Comparison of ENCODE assay signal across 1 cellular context in genomic region chr6:3162565-3163247, GRCh38.
TF ChIP-seq lines count a peak whose summit lies in the region.

No MANE protein-coding gene starts in this region.

TF ChIP-seq in HepG2, 621 proteins besides CTCF, POLR2A, EP300 and RAD21 (continued from another document and continues in another):
- TF ChIP-seq HMGXB4 (CRISPR knock-in tag; IDR thresholded peaks at IDR 0.05; ENCODE audit: borderline replicate concordance in 1 of 2, low read depth in 1 of 2) (peak in 1 of 2 experiments; percentile 86; a peak in 2 of 4 replicates), ZNF720 (CRISPR knock-in tag; IDR thresholded peaks at IDR 0.05) (no peak), ZBTB42 (CRISPR knock-in tag; IDR thresholded peaks at IDR 0.05) (peak; percentile 86; the same call in 1 of the 2 replicates), ZNF546 (CRISPR knock-in tag; conservative IDR thresholded peaks at IDR 0.05) (peak; percentile 91), ZNF446 (CRISPR knock-in tag; IDR thresholded peaks at IDR 0.05) (peak; percentile 87), PAX8 (CRISPR knock-in tag; IDR thresholded peaks at IDR 0.05; ENCODE audit: borderline replicate concordance) (no peak), CREBL2 (CRISPR knock-in tag; IDR thresholded peaks at IDR 0.05; ENCODE audit: borderline replicate concordance) (no peak), BCL3 (CRISPR knock-in tag; IDR thresholded peaks at IDR 0.05) (peak; percentile 81; the same call in 1 of the 2 replicates), NR2C2 (CRISPR knock-in tag; IDR thresholded peaks at IDR 0.05; ENCODE audit: borderline replicate concordance) (peak; percentile 68), HIC2 (CRISPR knock-in tag; IDR thresholded peaks at IDR 0.05; ENCODE audit: low read depth) (peak; percentile 70), ARID3A (IDR thresholded peaks at IDR 0.05; ENCODE audit: low read depth, low read length) (peak; percentile 15; the same call in 1 of the 2 replicates), HDAC6 (IDR thresholded peaks at IDR 0.05; ENCODE audit: low read depth, low read length) (no peak), SRSF1 (optimal IDR thresholded peaks at IDR 0.05; ENCODE audit: low read depth, low read length) (peak; percentile 85), SAFB2 (CRISPR knock-in tag; IDR thresholded peaks at IDR 0.05; ENCODE audit: borderline replicate concordance, low read depth) (no peak; the same call in 1 of the 2 replicates), THAP11 (CRISPR knock-in tag; IDR thresholded peaks at IDR 0.05) (peak; percentile 44; the same call in 1 of the 2 replicates), AKAP8 (CRISPR knock-in tag; IDR thresholded peaks at IDR 0.05) (peak; percentile 47; the same call in 1 of the 2 replicates), TFE3 (CRISPR knock-in tag; IDR thresholded peaks at IDR 0.05) (peak; percentile 71), PRPF4 (IDR thresholded peaks at IDR 0.05; ENCODE audit: low read depth, low read length, poor library complexity, severe bottlenecking) (no peak), HNRNPK (IDR thresholded peaks at IDR 0.05; ENCODE audit: low read depth, low read length, poor library complexity, severe bottlenecking) (peak; percentile 11), BRCA1 (CRISPR knock-in tag; IDR thresholded peaks at IDR 0.05) (no peak; the same call in 1 of the 2 replicates), SRSF9 (IDR thresholded peaks at IDR 0.05; ENCODE audit: borderline replicate concordance, insufficient read depth, low read depth, low read length, poor library complexity, severe bottlenecking) (no peak), USF2 (IDR thresholded peaks at IDR 0.05; ENCODE audit: low read depth, low read length) (no peak), USF2 (CRISPR knock-in tag; IDR thresholded peaks at IDR 0.05; ENCODE audit: borderline replicate concordance) (no peak), HINFP (CRISPR knock-in tag; IDR thresholded peaks at IDR 0.05; ENCODE audit: low read depth) (peak; percentile 73; the same call in 1 of the 2 replicates), ZNF530 (CRISPR knock-in tag; IDR thresholded peaks at IDR 0.05; ENCODE audit: low read depth) (no peak; the same call in 1 of the 2 replicates), RARA (CRISPR knock-in tag; IDR thresholded peaks at IDR 0.05) (peak; percentile 36), NCOA2 (CRISPR knock-in tag; IDR thresholded peaks at IDR 0.05) (peak; percentile 36), SP140L (CRISPR knock-in tag; IDR thresholded peaks at IDR 0.05; ENCODE audit: borderline replicate concordance) (0 out of 2 replicates have a peak, but pooled peaks have one; percentile 37), ISL2 (CRISPR knock-in tag; IDR thresholded peaks at IDR 0.05) (peak; percentile 53), ZNF713 (CRISPR knock-in tag; IDR thresholded peaks at IDR 0.05) (no peak), NFE2L1 (CRISPR knock-in tag; IDR thresholded peaks at IDR 0.05; ENCODE audit: borderline replicate concordance) (no peak), RBFOX2 (IDR thresholded peaks at IDR 0.05; ENCODE audit: low read depth, low read length) (peak; percentile 96), JUNB (CRISPR knock-in tag; IDR thresholded peaks at IDR 0.05; ENCODE audit: borderline replicate concordance) (no peak; the same call in 1 of the 2 replicates), FIP1L1 (IDR thresholded peaks at IDR 0.05; ENCODE audit: borderline replicate concordance, insufficient read depth, low read depth, low read length) (no peak), ZSCAN31 (CRISPR knock-in tag; IDR thresholded peaks at IDR 0.05; ENCODE audit: low read depth) (peak; percentile 82; the same call in 1 of the 2 replicates), MYNN (CRISPR knock-in tag; IDR thresholded peaks at IDR 0.05; ENCODE audit: low read depth) (peak; percentile 73; the same call in 1 of the 2 replicates), KAT8 (CRISPR knock-in tag; IDR thresholded peaks at IDR 0.05) (peak; percentile 70), REL (CRISPR knock-in tag; conservative IDR thresholded peaks at IDR 0.05) (peak; percentile 87; the same call in 1 of the 2 replicates), RCOR2 (CRISPR knock-in tag; IDR thresholded peaks at IDR 0.05) (0 out of 2 replicates have a peak, but pooled peaks have one; percentile 27), RBAK (CRISPR knock-in tag; IDR thresholded peaks at IDR 0.05) (no peak; the same call in 1 of the 2 replicates), ZNF547 (CRISPR knock-in tag; IDR thresholded peaks at IDR 0.05) (peak; percentile 97), ESRRA (CRISPR knock-in tag; IDR thresholded peaks at IDR 0.05; ENCODE audit: low read depth) (0 out of 2 replicates have a peak, but pooled peaks have one; percentile 53), BRD4 (CRISPR knock-in tag; IDR thresholded peaks at IDR 0.05) (0 out of 2 replicates have a peak, but pooled peaks have one; percentile 62), ZNF292 (CRISPR knock-in tag; IDR thresholded peaks at IDR 0.05; ENCODE audit: borderline replicate concordance, low read depth) (peak; percentile 77), FOXC1 (CRISPR knock-in tag; IDR thresholded peaks at IDR 0.05; ENCODE audit: borderline replicate concordance) (peak; percentile 87; the same call in 1 of the 2 replicates), ZNF34 (CRISPR knock-in tag; IDR thresholded peaks at IDR 0.05; ENCODE audit: borderline replicate concordance) (no peak; the same call in 1 of the 2 replicates), ZKSCAN8 (CRISPR knock-in tag; IDR thresholded peaks at IDR 0.05; ENCODE audit: borderline replicate concordance) (peak; percentile 37; the same call in 1 of the 2 replicates), MBNL3 (CRISPR knock-in tag; conservative IDR thresholded peaks at IDR 0.05) (no peak), ZNF326 (CRISPR knock-in tag; IDR thresholded peaks at IDR 0.05; ENCODE audit: borderline replicate concordance) (no peak), CBFB (CRISPR knock-in tag; IDR thresholded peaks at IDR 0.05) (0 out of 2 replicates have a peak, but pooled peaks have one; percentile 15), ZNF775 (CRISPR knock-in tag; IDR thresholded peaks at IDR 0.05; ENCODE audit: borderline replicate concordance) (peak; percentile 57; the same call in 1 of the 2 replicates), ZNF660 (CRISPR knock-in tag; IDR thresholded peaks at IDR 0.05; ENCODE audit: borderline replicate concordance, low read depth) (0 out of 2 replicates have a peak, but pooled peaks have one; percentile 48), ZNF224 (CRISPR knock-in tag; IDR thresholded peaks at IDR 0.05) (peak; percentile 86; the same call in 1 of the 2 replicates), ZNF3 (CRISPR knock-in tag; IDR thresholded peaks at IDR 0.05) (0 out of 2 replicates have a peak, but pooled peaks have one; percentile 27), ATRX (CRISPR knock-in tag; IDR thresholded peaks at IDR 0.05; ENCODE audit: borderline replicate concordance) (no peak), ZNF552 (CRISPR knock-in tag; IDR thresholded peaks at IDR 0.05; ENCODE audit: borderline replicate concordance) (peak; percentile 83), TAF1 (CRISPR knock-in tag; IDR thresholded peaks at IDR 0.05) (peak; percentile 74), AGO2 (optimal IDR thresholded peaks at IDR 0.05; ENCODE audit: low read depth, low read length) (peak; percentile 96), FOSL1 (CRISPR knock-in tag; IDR thresholded peaks at IDR 0.05; ENCODE audit: borderline replicate concordance) (no peak), ZNF382 (CRISPR knock-in tag; IDR thresholded peaks at IDR 0.05; ENCODE audit: borderline replicate concordance) (no peak)
